1 cellular context compared by ENCODE assay signal in the genomic region with DNA sequence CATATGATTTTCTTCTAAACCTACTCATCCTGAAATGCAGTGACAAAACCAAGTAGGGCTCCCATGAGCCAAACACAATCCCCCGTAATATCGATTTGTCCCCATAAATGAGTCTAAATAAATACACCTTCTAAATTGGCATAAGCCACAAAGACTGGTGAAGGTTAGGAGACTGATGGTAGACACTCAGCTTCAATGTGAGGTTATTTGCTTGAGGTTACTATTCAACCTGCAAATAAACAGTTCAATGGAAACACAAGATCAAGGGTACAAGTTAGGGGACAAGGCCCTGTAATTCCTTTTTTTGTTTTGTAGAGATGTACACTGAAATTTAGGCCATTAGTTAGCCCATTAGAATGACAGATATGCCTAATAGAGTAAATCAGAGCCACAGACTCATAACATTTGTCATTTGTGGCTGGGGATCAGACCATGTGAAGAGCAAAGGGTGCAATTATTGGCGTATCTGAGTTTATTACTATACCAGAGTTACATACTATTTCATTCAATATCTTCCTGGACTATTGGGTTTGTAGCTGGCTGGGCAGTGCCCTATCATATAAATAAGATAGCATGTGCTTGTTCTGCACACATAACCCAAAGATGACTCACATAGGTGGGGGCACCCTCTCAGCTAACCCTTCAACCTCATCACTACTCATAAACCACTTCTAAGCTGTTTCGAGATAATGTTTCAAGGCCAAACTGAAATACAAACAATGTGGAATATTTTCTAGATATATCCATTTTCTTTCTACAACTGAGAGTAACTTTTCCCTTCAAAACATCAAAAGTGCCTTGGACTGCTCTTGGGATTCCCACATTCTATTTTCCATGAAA.
TF ChIP-seq lines count a peak whose summit lies in the region.

No MANE protein-coding gene starts in this region.

TF ChIP-seq in HepG2, 621 proteins besides CTCF, POLR2A, EP300 and RAD21 (continued from another document and continues in another):
- TF ChIP-seq, protein P1, sequence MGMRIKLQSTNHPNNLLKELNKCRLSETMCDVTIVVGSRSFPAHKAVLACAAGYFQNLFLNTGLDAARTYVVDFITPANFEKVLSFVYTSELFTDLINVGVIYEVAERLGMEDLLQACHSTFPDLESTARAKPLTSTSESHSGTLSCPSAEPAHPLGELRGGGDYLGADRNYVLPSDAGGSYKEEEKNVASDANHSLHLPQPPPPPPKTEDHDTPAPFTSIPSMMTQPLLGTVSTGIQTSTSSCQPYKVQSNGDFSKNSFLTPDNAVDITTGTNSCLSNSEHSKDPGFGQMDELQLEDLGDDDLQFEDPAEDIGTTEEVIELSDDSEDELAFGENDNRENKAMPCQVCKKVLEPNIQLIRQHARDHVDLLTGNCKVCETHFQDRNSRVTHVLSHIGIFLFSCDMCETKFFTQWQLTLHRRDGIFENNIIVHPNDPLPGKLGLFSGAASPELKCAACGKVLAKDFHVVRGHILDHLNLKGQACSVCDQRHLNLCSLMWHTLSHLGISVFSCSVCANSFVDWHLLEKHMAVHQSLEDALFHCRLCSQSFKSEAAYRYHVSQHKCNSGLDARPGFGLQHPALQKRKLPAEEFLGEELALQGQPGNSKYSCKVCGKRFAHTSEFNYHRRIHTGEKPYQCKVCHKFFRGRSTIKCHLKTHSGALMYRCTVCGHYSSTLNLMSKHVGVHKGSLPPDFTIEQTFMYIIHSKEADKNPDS (CRISPR knock-in tag; IDR thresholded peaks at IDR 0.05) = no peak
- TF ChIP-seq, protein P2, sequence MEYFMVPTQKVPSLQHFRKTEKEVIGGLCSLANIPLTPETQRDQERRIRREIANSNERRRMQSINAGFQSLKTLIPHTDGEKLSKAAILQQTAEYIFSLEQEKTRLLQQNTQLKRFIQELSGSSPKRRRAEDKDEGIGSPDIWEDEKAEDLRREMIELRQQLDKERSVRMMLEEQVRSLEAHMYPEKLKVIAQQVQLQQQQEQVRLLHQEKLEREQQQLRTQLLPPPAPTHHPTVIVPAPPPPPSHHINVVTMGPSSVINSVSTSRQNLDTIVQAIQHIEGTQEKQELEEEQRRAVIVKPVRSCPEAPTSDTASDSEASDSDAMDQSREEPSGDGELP (IDR thresholded peaks at IDR 0.05; ENCODE audit: borderline replicate concordance, low read depth) = no peak
- TF ChIP-seq NR2F1 (CRISPR knock-in tag; IDR thresholded peaks at IDR 0.05) (peak in 1 of 2 experiments; percentile 70; a peak in 2 of 4 replicates), JUNB (CRISPR knock-in tag; IDR thresholded peaks at IDR 0.05; ENCODE audit: borderline replicate concordance) (peak; percentile 87), HNRNPK (IDR thresholded peaks at IDR 0.05; ENCODE audit: low read depth, low read length, poor library complexity, severe bottlenecking) (no peak), IKZF1 (IDR thresholded peaks at IDR 0.05) (no peak), ZNF674 (CRISPR knock-in tag; IDR thresholded peaks at IDR 0.05; ENCODE audit: low read depth) (no peak), PTBP1 (IDR thresholded peaks at IDR 0.05; ENCODE audit: low read depth, low read length, poor library complexity, severe bottlenecking) (no peak), PRMT3 (CRISPR knock-in tag; IDR thresholded peaks at IDR 0.05; ENCODE audit: borderline replicate concordance, low read depth) (no peak), HMG20A (CRISPR knock-in tag; IDR thresholded peaks at IDR 0.05; ENCODE audit: borderline replicate concordance) (peak; percentile 49; the same call in 1 of the 2 replicates), U2AF1 (optimal IDR thresholded peaks at IDR 0.05; ENCODE audit: low read depth, low read length) (no peak), FOSL1 (CRISPR knock-in tag; IDR thresholded peaks at IDR 0.05; ENCODE audit: borderline replicate concordance) (peak; percentile 90), HNF4A (CRISPR knock-in tag; IDR thresholded peaks at IDR 0.05) (peak; percentile 63), ELF4 (CRISPR knock-in tag; IDR thresholded peaks at IDR 0.05; ENCODE audit: borderline replicate concordance) (no peak), DPF2 (CRISPR knock-in tag; IDR thresholded peaks at IDR 0.05; ENCODE audit: borderline replicate concordance, low read depth) (peak; percentile 61), SOX6 (IDR thresholded peaks at IDR 0.05) (no peak), SOX6 (CRISPR knock-in tag; IDR thresholded peaks at IDR 0.05) (peak; percentile 82), NR2F2 (IDR thresholded peaks at IDR 0.05; ENCODE audit: borderline replicate concordance, low read depth) (peak; percentile 72; the same call in 1 of the 2 replicates), DNMT3B (CRISPR knock-in tag; conservative IDR thresholded peaks at IDR 0.05) (no peak), KLF16 (CRISPR knock-in tag; IDR thresholded peaks at IDR 0.05) (0 out of 4 replicates have a peak, but pooled peaks of 1 of the 2 experiments have one; percentile 10), PAX8 (CRISPR knock-in tag; IDR thresholded peaks at IDR 0.05; ENCODE audit: borderline replicate concordance) (no peak), ZNF501 (CRISPR knock-in tag; IDR thresholded peaks at IDR 0.05) (no peak), MIXL1 (CRISPR knock-in tag; IDR thresholded peaks at IDR 0.05) (peak; percentile 92), SALL1 (CRISPR knock-in tag; IDR thresholded peaks at IDR 0.05) (peak; percentile 34; the same call in 1 of the 2 replicates), KAT2B (IDR thresholded peaks at IDR 0.05; ENCODE audit: borderline replicate concordance, low read depth, low read length) (peak; percentile 55; the same call in 1 of the 2 replicates), MEF2D (CRISPR knock-in tag; IDR thresholded peaks at IDR 0.05) (0 out of 2 replicates have a peak, but pooled peaks have one; percentile 27)
- TF ChIP-seq, protein P3, sequence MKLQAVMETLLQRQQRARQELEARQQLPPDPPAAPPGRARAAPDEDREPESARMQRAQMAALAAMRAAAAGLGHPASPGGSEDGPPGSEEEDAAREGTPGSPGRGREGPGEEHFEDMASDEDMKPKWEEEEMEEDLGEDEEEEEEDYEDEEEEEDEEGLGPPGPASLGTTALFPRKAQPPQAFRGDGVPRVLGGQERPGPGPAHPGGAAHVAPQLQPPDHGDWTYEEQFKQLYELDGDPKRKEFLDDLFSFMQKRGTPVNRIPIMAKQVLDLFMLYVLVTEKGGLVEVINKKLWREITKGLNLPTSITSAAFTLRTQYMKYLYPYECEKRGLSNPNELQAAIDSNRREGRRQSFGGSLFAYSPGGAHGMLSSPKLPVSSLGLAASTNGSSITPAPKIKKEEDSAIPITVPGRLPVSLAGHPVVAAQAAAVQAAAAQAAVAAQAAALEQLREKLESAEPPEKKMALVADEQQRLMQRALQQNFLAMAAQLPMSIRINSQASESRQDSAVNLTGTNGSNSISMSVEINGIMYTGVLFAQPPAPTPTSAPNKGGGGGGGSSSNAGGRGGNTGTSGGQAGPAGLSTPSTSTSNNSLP (IDR thresholded peaks at IDR 0.05; ENCODE audit: low read depth, low read length) = peak; percentile 47; the same call in 1 of the 2 replicates
- TF ChIP-seq, protein P4, sequence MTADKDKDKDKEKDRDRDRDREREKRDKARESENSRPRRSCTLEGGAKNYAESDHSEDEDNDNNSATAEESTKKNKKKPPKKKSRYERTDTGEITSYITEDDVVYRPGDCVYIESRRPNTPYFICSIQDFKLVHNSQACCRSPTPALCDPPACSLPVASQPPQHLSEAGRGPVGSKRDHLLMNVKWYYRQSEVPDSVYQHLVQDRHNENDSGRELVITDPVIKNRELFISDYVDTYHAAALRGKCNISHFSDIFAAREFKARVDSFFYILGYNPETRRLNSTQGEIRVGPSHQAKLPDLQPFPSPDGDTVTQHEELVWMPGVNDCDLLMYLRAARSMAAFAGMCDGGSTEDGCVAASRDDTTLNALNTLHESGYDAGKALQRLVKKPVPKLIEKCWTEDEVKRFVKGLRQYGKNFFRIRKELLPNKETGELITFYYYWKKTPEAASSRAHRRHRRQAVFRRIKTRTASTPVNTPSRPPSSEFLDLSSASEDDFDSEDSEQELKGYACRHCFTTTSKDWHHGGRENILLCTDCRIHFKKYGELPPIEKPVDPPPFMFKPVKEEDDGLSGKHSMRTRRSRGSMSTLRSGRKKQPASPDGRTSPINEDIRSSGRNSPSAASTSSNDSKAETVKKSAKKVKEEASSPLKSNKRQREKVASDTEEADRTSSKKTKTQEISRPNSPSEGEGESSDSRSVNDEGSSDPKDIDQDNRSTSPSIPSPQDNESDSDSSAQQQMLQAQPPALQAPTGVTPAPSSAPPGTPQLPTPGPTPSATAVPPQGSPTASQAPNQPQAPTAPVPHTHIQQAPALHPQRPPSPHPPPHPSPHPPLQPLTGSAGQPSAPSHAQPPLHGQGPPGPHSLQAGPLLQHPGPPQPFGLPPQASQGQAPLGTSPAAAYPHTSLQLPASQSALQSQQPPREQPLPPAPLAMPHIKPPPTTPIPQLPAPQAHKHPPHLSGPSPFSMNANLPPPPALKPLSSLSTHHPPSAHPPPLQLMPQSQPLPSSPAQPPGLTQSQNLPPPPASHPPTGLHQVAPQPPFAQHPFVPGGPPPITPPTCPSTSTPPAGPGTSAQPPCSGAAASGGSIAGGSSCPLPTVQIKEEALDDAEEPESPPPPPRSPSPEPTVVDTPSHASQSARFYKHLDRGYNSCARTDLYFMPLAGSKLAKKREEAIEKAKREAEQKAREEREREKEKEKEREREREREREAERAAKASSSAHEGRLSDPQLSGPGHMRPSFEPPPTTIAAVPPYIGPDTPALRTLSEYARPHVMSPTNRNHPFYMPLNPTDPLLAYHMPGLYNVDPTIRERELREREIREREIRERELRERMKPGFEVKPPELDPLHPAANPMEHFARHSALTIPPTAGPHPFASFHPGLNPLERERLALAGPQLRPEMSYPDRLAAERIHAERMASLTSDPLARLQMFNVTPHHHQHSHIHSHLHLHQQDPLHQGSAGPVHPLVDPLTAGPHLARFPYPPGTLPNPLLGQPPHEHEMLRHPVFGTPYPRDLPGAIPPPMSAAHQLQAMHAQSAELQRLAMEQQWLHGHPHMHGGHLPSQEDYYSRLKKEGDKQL (CRISPR knock-in tag; IDR thresholded peaks at IDR 0.05; ENCODE audit: low read depth) = peak; percentile 64; the same call in 1 of the 2 replicates
- TF ChIP-seq, protein P5, sequence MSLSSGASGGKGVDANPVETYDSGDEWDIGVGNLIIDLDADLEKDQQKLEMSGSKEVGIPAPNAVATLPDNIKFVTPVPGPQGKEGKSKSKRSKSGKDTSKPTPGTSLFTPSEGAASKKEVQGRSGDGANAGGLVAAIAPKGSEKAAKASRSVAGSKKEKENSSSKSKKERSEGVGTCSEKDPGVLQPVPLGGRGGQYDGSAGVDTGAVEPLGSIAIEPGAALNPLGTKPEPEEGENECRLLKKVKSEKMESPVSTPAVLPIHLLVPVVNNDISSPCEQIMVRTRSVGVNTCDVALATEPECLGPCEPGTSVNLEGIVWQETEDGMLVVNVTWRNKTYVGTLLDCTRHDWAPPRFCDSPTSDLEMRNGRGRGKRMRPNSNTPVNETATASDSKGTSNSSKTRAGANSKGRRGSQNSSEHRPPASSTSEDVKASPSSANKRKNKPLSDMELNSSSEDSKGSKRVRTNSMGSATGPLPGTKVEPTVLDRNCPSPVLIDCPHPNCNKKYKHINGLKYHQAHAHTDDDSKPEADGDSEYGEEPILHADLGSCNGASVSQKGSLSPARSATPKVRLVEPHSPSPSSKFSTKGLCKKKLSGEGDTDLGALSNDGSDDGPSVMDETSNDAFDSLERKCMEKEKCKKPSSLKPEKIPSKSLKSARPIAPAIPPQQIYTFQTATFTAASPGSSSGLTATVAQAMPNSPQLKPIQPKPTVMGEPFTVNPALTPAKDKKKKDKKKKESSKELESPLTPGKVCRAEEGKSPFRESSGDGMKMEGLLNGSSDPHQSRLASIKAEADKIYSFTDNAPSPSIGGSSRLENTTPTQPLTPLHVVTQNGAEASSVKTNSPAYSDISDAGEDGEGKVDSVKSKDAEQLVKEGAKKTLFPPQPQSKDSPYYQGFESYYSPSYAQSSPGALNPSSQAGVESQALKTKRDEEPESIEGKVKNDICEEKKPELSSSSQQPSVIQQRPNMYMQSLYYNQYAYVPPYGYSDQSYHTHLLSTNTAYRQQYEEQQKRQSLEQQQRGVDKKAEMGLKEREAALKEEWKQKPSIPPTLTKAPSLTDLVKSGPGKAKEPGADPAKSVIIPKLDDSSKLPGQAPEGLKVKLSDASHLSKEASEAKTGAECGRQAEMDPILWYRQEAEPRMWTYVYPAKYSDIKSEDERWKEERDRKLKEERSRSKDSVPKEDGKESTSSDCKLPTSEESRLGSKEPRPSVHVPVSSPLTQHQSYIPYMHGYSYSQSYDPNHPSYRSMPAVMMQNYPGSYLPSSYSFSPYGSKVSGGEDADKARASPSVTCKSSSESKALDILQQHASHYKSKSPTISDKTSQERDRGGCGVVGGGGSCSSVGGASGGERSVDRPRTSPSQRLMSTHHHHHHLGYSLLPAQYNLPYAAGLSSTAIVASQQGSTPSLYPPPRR (CRISPR knock-in tag; IDR thresholded peaks at IDR 0.05; ENCODE audit: borderline replicate concordance) = peak; percentile 62; the same call in 1 of the 2 replicates
- TF ChIP-seq, protein P6, sequence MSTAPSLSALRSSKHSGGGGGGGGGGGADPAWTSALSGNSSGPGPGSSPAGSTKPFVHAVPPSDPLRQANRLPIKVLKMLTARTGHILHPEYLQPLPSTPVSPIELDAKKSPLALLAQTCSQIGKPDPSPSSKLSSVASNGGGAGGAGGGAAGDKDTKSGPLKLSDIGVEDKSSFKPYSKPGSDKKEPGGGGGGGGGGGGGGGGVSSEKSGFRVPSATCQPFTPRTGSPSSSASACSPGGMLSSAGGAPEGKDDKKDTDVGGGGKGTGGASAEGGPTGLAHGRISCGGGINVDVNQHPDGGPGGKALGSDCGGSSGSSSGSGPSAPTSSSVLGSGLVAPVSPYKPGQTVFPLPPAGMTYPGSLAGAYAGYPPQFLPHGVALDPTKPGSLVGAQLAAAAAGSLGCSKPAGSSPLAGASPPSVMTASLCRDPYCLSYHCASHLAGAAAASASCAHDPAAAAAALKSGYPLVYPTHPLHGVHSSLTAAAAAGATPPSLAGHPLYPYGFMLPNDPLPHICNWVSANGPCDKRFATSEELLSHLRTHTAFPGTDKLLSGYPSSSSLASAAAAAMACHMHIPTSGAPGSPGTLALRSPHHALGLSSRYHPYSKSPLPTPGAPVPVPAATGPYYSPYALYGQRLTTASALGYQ (CRISPR knock-in tag; IDR thresholded peaks at IDR 0.05) = peak; percentile 53; the same call in 1 of the 2 replicates
- TF ChIP-seq, protein P7, sequence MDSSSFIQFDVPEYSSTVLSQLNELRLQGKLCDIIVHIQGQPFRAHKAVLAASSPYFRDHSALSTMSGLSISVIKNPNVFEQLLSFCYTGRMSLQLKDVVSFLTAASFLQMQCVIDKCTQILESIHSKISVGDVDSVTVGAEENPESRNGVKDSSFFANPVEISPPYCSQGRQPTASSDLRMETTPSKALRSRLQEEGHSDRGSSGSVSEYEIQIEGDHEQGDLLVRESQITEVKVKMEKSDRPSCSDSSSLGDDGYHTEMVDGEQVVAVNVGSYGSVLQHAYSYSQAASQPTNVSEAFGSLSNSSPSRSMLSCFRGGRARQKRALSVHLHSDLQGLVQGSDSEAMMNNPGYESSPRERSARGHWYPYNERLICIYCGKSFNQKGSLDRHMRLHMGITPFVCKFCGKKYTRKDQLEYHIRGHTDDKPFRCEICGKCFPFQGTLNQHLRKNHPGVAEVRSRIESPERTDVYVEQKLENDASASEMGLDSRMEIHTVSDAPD (CRISPR knock-in tag; IDR thresholded peaks at IDR 0.05) = peak; percentile 54
- TF ChIP-seq, protein P8, sequence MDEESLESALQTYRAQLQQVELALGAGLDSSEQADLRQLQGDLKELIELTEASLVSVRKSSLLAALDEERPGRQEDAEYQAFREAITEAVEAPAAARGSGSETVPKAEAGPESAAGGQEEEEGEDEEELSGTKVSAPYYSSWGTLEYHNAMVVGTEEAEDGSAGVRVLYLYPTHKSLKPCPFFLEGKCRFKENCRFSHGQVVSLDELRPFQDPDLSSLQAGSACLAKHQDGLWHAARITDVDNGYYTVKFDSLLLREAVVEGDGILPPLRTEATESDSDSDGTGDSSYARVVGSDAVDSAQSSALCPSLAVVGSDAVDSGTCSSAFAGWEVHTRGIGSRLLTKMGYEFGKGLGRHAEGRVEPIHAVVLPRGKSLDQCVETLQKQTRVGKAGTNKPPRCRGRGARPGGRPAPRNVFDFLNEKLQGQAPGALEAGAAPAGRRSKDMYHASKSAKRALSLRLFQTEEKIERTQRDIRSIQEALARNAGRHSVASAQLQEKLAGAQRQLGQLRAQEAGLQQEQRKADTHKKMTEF (CRISPR knock-in tag; IDR thresholded peaks at IDR 0.05) = no peak
